Comparison of ENCODE assay signal across 1 cellular context in the genomic region with DNA sequence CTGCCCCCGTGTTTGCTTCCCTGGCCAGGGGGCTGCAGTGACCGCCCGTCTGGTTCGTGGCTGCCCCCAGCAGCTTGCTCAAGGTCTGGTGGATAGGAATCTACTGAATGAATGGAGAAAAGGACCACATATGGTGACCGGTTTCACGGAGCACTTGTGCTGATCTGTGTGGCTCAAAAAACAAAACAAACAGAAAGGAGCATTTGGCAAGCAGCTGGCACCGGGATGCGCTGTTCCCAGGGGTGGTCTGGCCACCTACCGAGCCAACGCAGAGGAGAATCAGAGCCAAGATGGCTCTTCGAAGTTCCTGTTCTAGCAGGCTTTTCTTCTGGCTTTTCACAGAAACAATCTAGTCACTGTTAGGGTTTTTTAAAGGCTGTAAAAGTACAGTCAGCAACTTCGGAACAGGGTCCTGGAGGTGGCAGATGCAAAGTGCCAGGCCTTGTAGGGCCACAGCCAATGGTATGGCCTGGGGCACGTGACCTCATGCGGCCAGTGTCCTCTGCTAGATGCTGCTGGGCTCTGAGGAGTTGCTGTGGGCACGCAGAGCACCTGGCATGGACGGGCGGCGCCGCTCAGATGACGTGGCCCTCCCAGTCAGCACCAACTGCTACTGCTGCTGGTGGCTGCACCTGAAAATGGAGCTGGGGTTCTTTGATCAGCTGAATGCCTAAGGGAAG.
TF ChIP-seq lines count a peak whose summit lies in the region.

No MANE protein-coding gene starts in this region.

TF ChIP-seq in HepG2, 621 proteins besides CTCF, POLR2A, EP300 and RAD21:
- TF ChIP-seq, protein P1, sequence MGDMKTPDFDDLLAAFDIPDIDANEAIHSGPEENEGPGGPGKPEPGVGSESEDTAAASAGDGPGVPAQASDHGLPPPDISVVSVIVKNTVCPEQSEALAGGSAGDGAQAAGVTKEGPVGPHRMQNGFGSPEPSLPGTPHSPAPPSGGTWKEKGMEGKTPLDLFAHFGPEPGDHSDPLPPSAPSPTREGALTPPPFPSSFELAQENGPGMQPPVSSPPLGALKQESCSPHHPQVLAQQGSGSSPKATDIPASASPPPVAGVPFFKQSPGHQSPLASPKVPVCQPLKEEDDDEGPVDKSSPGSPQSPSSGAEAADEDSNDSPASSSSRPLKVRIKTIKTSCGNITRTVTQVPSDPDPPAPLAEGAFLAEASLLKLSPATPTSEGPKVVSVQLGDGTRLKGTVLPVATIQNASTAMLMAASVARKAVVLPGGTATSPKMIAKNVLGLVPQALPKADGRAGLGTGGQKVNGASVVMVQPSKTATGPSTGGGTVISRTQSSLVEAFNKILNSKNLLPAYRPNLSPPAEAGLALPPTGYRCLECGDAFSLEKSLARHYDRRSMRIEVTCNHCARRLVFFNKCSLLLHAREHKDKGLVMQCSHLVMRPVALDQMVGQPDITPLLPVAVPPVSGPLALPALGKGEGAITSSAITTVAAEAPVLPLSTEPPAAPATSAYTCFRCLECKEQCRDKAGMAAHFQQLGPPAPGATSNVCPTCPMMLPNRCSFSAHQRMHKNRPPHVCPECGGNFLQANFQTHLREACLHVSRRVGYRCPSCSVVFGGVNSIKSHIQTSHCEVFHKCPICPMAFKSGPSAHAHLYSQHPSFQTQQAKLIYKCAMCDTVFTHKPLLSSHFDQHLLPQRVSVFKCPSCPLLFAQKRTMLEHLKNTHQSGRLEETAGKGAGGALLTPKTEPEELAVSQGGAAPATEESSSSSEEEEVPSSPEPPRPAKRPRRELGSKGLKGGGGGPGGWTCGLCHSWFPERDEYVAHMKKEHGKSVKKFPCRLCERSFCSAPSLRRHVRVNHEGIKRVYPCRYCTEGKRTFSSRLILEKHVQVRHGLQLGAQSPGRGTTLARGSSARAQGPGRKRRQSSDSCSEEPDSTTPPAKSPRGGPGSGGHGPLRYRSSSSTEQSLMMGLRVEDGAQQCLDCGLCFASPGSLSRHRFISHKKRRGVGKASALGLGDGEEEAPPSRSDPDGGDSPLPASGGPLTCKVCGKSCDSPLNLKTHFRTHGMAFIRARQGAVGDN (CRISPR knock-in tag; IDR thresholded peaks at IDR 0.05), result peak; percentile 36
- TF ChIP-seq, protein P2, sequence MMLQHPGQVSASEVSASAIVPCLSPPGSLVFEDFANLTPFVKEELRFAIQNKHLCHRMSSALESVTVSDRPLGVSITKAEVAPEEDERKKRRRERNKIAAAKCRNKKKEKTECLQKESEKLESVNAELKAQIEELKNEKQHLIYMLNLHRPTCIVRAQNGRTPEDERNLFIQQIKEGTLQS (CRISPR knock-in tag; IDR thresholded peaks at IDR 0.05), result no peak
- TF ChIP-seq RAD51 (IDR thresholded peaks at IDR 0.05; ENCODE audit: borderline replicate concordance) (0 out of 2 replicates have a peak, but pooled peaks have one; percentile 14), PCBP1 (IDR thresholded peaks at IDR 0.05; ENCODE audit: borderline replicate concordance, low read depth, low read length) (no peak), MAFK (conservative IDR thresholded peaks at IDR 0.05 in 1 of 2, IDR thresholded peaks at IDR 0.05 in 1 of 2; ENCODE audit: low read length in 2 of 2) (peak in 1 of 2 experiments; percentile 24; a peak in 1 of 4 replicates), RFXANK (CRISPR knock-in tag; IDR thresholded peaks at IDR 0.05) (no peak), THYN1 (CRISPR knock-in tag; IDR thresholded peaks at IDR 0.05; ENCODE audit: borderline replicate concordance, low read depth) (no peak), BHLHE40 (IDR thresholded peaks at IDR 0.05; ENCODE audit: low read length) (0 out of 2 replicates have a peak, but pooled peaks have one; percentile 40), ZNF329 (CRISPR knock-in tag; IDR thresholded peaks at IDR 0.05; ENCODE audit: low read depth) (no peak), DNMT3B (CRISPR knock-in tag; conservative IDR thresholded peaks at IDR 0.05) (no peak)
- TF ChIP-seq, protein P3, sequence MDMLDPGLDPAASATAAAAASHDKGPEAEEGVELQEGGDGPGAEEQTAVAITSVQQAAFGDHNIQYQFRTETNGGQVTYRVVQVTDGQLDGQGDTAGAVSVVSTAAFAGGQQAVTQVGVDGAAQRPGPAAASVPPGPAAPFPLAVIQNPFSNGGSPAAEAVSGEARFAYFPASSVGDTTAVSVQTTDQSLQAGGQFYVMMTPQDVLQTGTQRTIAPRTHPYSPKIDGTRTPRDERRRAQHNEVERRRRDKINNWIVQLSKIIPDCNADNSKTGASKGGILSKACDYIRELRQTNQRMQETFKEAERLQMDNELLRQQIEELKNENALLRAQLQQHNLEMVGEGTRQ (IDR thresholded peaks at IDR 0.05; ENCODE audit: low read depth, low read length), result peak; percentile 60
- TF ChIP-seq, protein P3 (CRISPR knock-in tag; IDR thresholded peaks at IDR 0.05; ENCODE audit: borderline replicate concordance), result no peak; the same call in 1 of the 2 replicates
- TF ChIP-seq, protein P4, sequence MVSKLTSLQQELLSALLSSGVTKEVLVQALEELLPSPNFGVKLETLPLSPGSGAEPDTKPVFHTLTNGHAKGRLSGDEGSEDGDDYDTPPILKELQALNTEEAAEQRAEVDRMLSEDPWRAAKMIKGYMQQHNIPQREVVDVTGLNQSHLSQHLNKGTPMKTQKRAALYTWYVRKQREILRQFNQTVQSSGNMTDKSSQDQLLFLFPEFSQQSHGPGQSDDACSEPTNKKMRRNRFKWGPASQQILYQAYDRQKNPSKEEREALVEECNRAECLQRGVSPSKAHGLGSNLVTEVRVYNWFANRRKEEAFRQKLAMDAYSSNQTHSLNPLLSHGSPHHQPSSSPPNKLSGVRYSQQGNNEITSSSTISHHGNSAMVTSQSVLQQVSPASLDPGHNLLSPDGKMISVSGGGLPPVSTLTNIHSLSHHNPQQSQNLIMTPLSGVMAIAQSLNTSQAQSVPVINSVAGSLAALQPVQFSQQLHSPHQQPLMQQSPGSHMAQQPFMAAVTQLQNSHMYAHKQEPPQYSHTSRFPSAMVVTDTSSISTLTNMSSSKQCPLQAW (CRISPR knock-in tag; IDR thresholded peaks at IDR 0.05), result no peak
TF ChIP-seq in HepG2: peak in this region for 5.
